15 cellular contexts compared by ENCODE assay signal in the genomic region with DNA sequence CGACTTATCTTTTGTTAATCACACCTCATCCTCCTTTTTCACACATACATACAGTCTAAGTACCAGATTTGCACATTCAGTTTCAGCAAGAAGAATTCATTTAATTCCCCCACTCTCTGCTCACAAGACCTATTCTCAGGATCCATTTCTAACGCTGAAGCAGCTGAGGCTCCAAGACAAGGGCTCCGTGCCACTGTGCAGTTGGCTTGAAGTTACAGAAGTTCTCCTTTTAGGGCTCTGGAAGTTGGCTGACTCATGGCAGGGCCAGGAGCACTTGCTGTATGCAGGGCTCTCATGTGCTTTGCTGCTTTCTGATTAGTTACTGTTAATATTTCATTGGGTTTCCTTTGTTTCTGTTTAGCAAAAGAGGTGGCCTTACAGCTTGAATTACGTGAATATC.
DNase-seq lines count a peak whose midpoint lies in the region; ATAC-seq and TF ChIP-seq lines count a peak whose summit lies in the region.
"Had no signal": no experiment of that assay in that cellular context is flagged by ENCODE, and none has a peak within 500 bp of the region (broad histone marks: within the 10 kb centered on the region; RNA-seq: fewer than 3 reads in every experiment).

No MANE protein-coding gene starts in this region.

- H3K9me3 Mint-ChIP-seq in stimulated activated memory B cell treated with anti-CD40 and anti-IgM and Interleukin-4, amounts not matched to agents 10 μg/mL and 1 μg/mL and 100 μg/mL, for 72 hours: peaks cover 2% of the 10 kb centered on the region
- H3K9me3 Mint-ChIP-seq: CD8-positive, alpha-beta T cell had no signal

- H3K27ac Mint-ChIP-seq in stimulated activated memory B cell treated with anti-CD40 and anti-IgM and Interleukin-4, amounts not matched to agents 10 μg/mL and 1 μg/mL and 100 μg/mL, for 72 hours: no peak overlapping the region
- H3K27ac Mint-ChIP-seq: B cell; CD4-positive, CD25-positive, alpha-beta regulatory T cell; CD8-positive, alpha-beta T cell; HFFc6 had no signal

- no peak overlapping the region for H3K4me3 Mint-ChIP-seq in stimulated activated memory B cell treated with anti-CD40 and anti-IgM and Interleukin-4, amounts not matched to agents 10 μg/mL and 1 μg/mL and 100 μg/mL, for 72 hours
- H3K4me3 Mint-ChIP-seq: B cell; CD4-positive, CD25-positive, alpha-beta regulatory T cell; CD8-positive, alpha-beta T cell; HFFc6 had no signal

- no peaks in the 10 kb centered on the region for H3K4me1 Mint-ChIP-seq in stimulated activated memory B cell treated with anti-CD40 and anti-IgM and Interleukin-4, amounts not matched to agents 10 μg/mL and 1 μg/mL and 100 μg/mL, for 72 hours
- H3K4me1 Mint-ChIP-seq: B cell; CD4-positive, CD25-positive, alpha-beta regulatory T cell had no signal

- DNase-seq in HT1080 (ENCODE audit: low read depth) (peak; percentile 1), fibroblast of gingiva (ENCODE audit: low read depth) (peak; percentile 6), myocyte (ENCODE audit: low read depth) (peak; percentile 53), superior temporal gyrus (ENCODE audit: extremely low spot score) (peak; percentile 23), NCI-H2081 (lab: John Stamatoyannopoulos, UW) (no peak)
- DNase-seq: Caco-2; CD4-positive, CD25-positive, alpha-beta regulatory T cell; CD8-positive, alpha-beta T cell; DMS153; DND-41; GOT3; HFFc6 had no signal

- H3K27me3 Mint-ChIP-seq in stimulated activated memory B cell treated with anti-CD40 and anti-IgM and Interleukin-4, amounts not matched to agents 10 μg/mL and 1 μg/mL and 100 μg/mL, for 72 hours: no peaks in the 10 kb centered on the region
- H3K27me3 Mint-ChIP-seq: B cell; CD4-positive, CD25-positive, alpha-beta regulatory T cell had no signal

- H3K36me3 Mint-ChIP-seq in stimulated activated memory B cell treated with anti-CD40 and anti-IgM and Interleukin-4, amounts not matched to agents 10 μg/mL and 1 μg/mL and 100 μg/mL, for 72 hours: no peaks in the 10 kb centered on the region
- H3K36me3 Mint-ChIP-seq: CD4-positive, CD25-positive, alpha-beta regulatory T cell; CD8-positive, alpha-beta T cell had no signal

- ATAC-seq in SK-N-SH treated with all-trans-retinoic acid at 6 μM for 48 hours: no peak
- ATAC-seq in stimulated activated memory B cell treated with anti-CD40 and anti-IgM and Interleukin-4, amounts not matched to agents 10 μg/mL and 1 μg/mL and 100 μg/mL, for 72 hours: no peak
- ATAC-seq: CD8-positive, alpha-beta T cell had no signal

TF ChIP-seq in SK-N-SH treated with all-trans-retinoic acid at 6 μM for 48 hours, 23 proteins besides CTCF, POLR2A, EP300 and RAD21 (continues in another document):
- no peak for TF ChIP-seq ESRRG (CRISPR knock-in tag; IDR thresholded peaks at IDR 0.05)
- no peak for TF ChIP-seq PPARA (CRISPR knock-in tag; IDR thresholded peaks at IDR 0.05; ENCODE audit: borderline replicate concordance)
- no peak for TF ChIP-seq TOX (CRISPR knock-in tag; IDR thresholded peaks at IDR 0.05; ENCODE audit: borderline replicate concordance)
- TF ChIP-seq ZC3H10 (CRISPR knock-in tag; IDR thresholded peaks at IDR 0.05): no peak
- TF ChIP-seq, protein P1, sequence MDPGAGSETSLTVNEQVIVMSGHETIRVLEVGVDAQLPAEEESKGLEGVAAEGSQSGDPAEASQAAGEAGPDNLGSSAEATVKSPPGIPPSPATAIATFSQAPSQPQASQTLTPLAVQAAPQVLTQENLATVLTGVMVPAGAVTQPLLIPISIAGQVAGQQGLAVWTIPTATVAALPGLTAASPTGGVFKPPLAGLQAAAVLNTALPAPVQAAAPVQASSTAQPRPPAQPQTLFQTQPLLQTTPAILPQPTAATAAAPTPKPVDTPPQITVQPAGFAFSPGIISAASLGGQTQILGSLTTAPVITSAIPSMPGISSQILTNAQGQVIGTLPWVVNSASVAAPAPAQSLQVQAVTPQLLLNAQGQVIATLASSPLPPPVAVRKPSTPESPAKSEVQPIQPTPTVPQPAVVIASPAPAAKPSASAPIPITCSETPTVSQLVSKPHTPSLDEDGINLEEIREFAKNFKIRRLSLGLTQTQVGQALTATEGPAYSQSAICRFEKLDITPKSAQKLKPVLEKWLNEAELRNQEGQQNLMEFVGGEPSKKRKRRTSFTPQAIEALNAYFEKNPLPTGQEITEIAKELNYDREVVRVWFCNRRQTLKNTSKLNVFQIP (CRISPR knock-in tag; IDR thresholded peaks at IDR 0.05; ENCODE audit: borderline replicate concordance, low read depth): no peak
- TF ChIP-seq, protein P2, sequence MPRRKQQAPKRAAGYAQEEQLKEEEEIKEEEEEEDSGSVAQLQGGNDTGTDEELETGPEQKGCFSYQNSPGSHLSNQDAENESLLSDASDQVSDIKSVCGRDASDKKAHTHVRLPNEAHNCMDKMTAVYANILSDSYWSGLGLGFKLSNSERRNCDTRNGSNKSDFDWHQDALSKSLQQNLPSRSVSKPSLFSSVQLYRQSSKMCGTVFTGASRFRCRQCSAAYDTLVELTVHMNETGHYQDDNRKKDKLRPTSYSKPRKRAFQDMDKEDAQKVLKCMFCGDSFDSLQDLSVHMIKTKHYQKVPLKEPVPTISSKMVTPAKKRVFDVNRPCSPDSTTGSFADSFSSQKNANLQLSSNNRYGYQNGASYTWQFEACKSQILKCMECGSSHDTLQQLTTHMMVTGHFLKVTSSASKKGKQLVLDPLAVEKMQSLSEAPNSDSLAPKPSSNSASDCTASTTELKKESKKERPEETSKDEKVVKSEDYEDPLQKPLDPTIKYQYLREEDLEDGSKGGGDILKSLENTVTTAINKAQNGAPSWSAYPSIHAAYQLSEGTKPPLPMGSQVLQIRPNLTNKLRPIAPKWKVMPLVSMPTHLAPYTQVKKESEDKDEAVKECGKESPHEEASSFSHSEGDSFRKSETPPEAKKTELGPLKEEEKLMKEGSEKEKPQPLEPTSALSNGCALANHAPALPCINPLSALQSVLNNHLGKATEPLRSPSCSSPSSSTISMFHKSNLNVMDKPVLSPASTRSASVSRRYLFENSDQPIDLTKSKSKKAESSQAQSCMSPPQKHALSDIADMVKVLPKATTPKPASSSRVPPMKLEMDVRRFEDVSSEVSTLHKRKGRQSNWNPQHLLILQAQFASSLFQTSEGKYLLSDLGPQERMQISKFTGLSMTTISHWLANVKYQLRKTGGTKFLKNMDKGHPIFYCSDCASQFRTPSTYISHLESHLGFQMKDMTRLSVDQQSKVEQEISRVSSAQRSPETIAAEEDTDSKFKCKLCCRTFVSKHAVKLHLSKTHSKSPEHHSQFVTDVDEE (CRISPR knock-in tag; IDR thresholded peaks at IDR 0.05): no peak
- TF ChIP-seq RARB (CRISPR knock-in tag; IDR thresholded peaks at IDR 0.05): no peak
- no peak for TF ChIP-seq ZNF565 (CRISPR knock-in tag; conservative IDR thresholded peaks at IDR 0.05; ENCODE audit: low read depth)
- no peak for TF ChIP-seq ZFP30 (CRISPR knock-in tag; IDR thresholded peaks at IDR 0.05)
- no peak for TF ChIP-seq BACH2 (CRISPR knock-in tag; IDR thresholded peaks at IDR 0.05; ENCODE audit: borderline replicate concordance)
- no peak for TF ChIP-seq SNAI2 (CRISPR knock-in tag; IDR thresholded peaks at IDR 0.05)
- TF ChIP-seq ZNF8 (CRISPR knock-in tag; IDR thresholded peaks at IDR 0.05): no peak
- TF ChIP-seq, protein P3, sequence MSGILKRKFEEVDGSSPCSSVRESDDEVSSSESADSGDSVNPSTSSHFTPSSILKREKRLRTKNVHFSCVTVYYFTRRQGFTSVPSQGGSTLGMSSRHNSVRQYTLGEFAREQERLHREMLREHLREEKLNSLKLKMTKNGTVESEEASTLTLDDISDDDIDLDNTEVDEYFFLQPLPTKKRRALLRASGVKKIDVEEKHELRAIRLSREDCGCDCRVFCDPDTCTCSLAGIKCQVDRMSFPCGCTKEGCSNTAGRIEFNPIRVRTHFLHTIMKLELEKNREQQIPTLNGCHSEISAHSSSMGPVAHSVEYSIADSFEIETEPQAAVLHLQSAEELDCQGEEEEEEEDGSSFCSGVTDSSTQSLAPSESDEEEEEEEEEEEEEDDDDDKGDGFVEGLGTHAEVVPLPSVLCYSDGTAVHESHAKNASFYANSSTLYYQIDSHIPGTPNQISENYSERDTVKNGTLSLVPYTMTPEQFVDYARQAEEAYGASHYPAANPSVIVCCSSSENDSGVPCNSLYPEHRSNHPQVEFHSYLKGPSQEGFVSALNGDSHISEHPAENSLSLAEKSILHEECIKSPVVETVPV (CRISPR knock-in tag; IDR thresholded peaks at IDR 0.05): no peak
- no peak for TF ChIP-seq CSDC2 (CRISPR knock-in tag; IDR thresholded peaks at IDR 0.05)
- TF ChIP-seq, protein P4, sequence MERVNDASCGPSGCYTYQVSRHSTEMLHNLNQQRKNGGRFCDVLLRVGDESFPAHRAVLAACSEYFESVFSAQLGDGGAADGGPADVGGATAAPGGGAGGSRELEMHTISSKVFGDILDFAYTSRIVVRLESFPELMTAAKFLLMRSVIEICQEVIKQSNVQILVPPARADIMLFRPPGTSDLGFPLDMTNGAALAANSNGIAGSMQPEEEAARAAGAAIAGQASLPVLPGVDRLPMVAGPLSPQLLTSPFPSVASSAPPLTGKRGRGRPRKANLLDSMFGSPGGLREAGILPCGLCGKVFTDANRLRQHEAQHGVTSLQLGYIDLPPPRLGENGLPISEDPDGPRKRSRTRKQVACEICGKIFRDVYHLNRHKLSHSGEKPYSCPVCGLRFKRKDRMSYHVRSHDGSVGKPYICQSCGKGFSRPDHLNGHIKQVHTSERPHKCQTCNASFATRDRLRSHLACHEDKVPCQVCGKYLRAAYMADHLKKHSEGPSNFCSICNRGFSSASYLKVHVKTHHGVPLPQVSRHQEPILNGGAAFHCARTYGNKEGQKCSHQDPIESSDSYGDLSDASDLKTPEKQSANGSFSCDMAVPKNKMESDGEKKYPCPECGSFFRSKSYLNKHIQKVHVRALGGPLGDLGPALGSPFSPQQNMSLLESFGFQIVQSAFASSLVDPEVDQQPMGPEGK (CRISPR knock-in tag; IDR thresholded peaks at IDR 0.05; ENCODE audit: borderline replicate concordance): no peak
- TF ChIP-seq, protein P5, sequence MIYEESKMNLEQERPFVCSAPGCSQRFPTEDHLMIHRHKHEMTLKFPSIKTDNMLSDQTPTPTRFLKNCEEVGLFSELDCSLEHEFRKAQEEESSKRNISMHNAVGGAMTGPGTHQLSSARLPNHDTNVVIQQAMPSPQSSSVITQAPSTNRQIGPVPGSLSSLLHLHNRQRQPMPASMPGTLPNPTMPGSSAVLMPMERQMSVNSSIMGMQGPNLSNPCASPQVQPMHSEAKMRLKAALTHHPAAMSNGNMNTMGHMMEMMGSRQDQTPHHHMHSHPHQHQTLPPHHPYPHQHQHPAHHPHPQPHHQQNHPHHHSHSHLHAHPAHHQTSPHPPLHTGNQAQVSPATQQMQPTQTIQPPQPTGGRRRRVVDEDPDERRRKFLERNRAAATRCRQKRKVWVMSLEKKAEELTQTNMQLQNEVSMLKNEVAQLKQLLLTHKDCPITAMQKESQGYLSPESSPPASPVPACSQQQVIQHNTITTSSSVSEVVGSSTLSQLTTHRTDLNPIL (CRISPR knock-in tag; IDR thresholded peaks at IDR 0.05; ENCODE audit: low read depth): no peak
- TF ChIP-seq ZFP3 (CRISPR knock-in tag; IDR thresholded peaks at IDR 0.05): no peak
- no peak for TF ChIP-seq TCF4 (CRISPR knock-in tag; IDR thresholded peaks at IDR 0.05; ENCODE audit: borderline replicate concordance)
- TF ChIP-seq ARNTL (CRISPR knock-in tag; IDR thresholded peaks at IDR 0.05; ENCODE audit: borderline replicate concordance, low read depth): no peak

Comparison
In these comparisons a context has a peak if more than half of its experiments do, and no peak if none do; other contexts are left out.
1. DNase-seq: peak in HT1080 (single experiment), fibroblast of gingiva (single experiment), myocyte (single experiment) and superior temporal gyrus (single experiment); none in NCI-H2081 (0 of 2).